Comparison of ENCODE assay signal across 11 cellular contexts in genomic region chr20:64109831-64110391, GRCh38. TPM values are rescaled to one million over a fixed set of nuclear protein-coding genes. Genes with fewer than 3 reads are reported as not detected.
DNase-seq lines count a peak whose midpoint lies in the region; ATAC-seq and TF ChIP-seq lines count a peak whose summit lies in the region.
"Had no signal": no experiment of that assay in that cellular context is flagged by ENCODE, and none has a peak within 500 bp of the region (broad histone marks: within the 10 kb centered on the region; RNA-seq: fewer than 3 reads in every experiment).

No MANE protein-coding gene starts in this region.

- H3K4me1 Mint-ChIP-seq in CD14-positive monocyte, result peaks cover 12% of the 10 kb centered on the region

- no peak overlapping the region for H3K4me3 Mint-ChIP-seq in CD14-positive monocyte
- H3K4me3 Mint-ChIP-seq: CD8-positive, alpha-beta T cell; nephron progenitor cell had no signal

- TF ChIP-seq CTCF in CD14-positive monocyte (IDR thresholded peaks at IDR 0.05) (no peak), omental fat pad (IDR thresholded peaks at IDR 0.05) (no peak)

- H3K36me3 Mint-ChIP-seq in CD14-positive monocyte, result no peaks in the 10 kb centered on the region
- H3K36me3 Mint-ChIP-seq: CD8-positive, alpha-beta T cell; IgD-negative memory B cell had no signal

- intact Hi-C loops in CD14-positive monocyte (cut with micrococcal nuclease), result no loop called here

- peak overlapping the region in 1 of 7 donors; percentile 33 for H3K27ac Mint-ChIP-seq in CD14-positive monocyte
- H3K27ac Mint-ChIP-seq: CD8-positive, alpha-beta T cell; IgD-negative memory B cell; nephron progenitor cell had no signal

- H3K27me3 Mint-ChIP-seq in CD14-positive monocyte (ENCODE audit: low read depth in 3 of 3), result peaks cover 10 to 24% (median 17%) of the 10 kb centered on the region in 3 donors
- H3K27me3 Mint-ChIP-seq: IgD-negative memory B cell had no signal

- ATAC-seq in omental fat pad (ENCODE audit: low FRiP score), result no peak
- ATAC-seq in SK-N-SH treated with all-trans-retinoic acid at 6 μM for 48 hours, result no peak
- no peak for ATAC-seq in GM19397 (IDR thresholded peaks at IDR 0.05; ENCODE audit: unreplicated experiment)
- ATAC-seq: CD8-positive, alpha-beta T cell had no signal

- peak; percentile 38 for DNase-seq in CD14-positive monocyte (ENCODE audit: low spot score)
- peak; percentile 15 for DNase-seq in RPMI8226
- DNase-seq in omental fat pad (ENCODE audit: low spot score), result peak; percentile 15
- DNase-seq: NCI-H1092, nephron progenitor cell had no signal

- no peaks in the 10 kb centered on the region for H3K9me3 Mint-ChIP-seq in CD14-positive monocyte
- H3K9me3 Mint-ChIP-seq: CD8-positive, alpha-beta T cell; IgD-negative memory B cell; nephron progenitor cell had no signal

TF ChIP-seq in SK-N-SH treated with all-trans-retinoic acid at 6 μM for 48 hours, 23 proteins besides CTCF, POLR2A, EP300 and RAD21:
- TF ChIP-seq ISL1 (CRISPR knock-in tag; IDR thresholded peaks at IDR 0.05), result no peak
- TF ChIP-seq ESRRG (CRISPR knock-in tag; IDR thresholded peaks at IDR 0.05), result no peak
- no peak for TF ChIP-seq GLIS3 (CRISPR knock-in tag; IDR thresholded peaks at IDR 0.05)
- TF ChIP-seq OSR1 (CRISPR knock-in tag; IDR thresholded peaks at IDR 0.05), result no peak
- no peak for TF ChIP-seq ZFP3 (CRISPR knock-in tag; IDR thresholded peaks at IDR 0.05)
- no peak for TF ChIP-seq PPARA (CRISPR knock-in tag; IDR thresholded peaks at IDR 0.05; ENCODE audit: borderline replicate concordance)
- TF ChIP-seq ZNF565 (CRISPR knock-in tag; conservative IDR thresholded peaks at IDR 0.05; ENCODE audit: low read depth), result no peak

RNA-seq across cellular contexts. Expression of gene NPBWR2, which starts 2.5 kb away (rescaled TPM):
- not detected for polyA plus RNA-seq in CD14-positive monocyte
- total RNA-seq in omental fat pad, result not detected
- total RNA-seq: CD8-positive, alpha-beta T cell; G401 had no signal
- polyA plus RNA-seq: esophagus, IgD-negative memory B cell had no signal

RNA-seq across cellular contexts. Expression of gene LKAAEAR1, which starts 25.7 kb away (rescaled TPM):
- under 1 TPM; 0.61 to 0.86 TPM for polyA plus RNA-seq in CD14-positive monocyte
- total RNA-seq in omental fat pad, result under 1 TPM in 1 of 4 donors, not detected in 3; 0.65 TPM
- total RNA-seq: G401 had no signal

RNA-seq across cellular contexts. Expression of gene OPRL1, which starts 30.0 kb away (rescaled TPM):
- polyA plus RNA-seq in CD14-positive monocyte, result 1 to 10 TPM; 7.0 to 8.8 TPM
- 1 to 10 TPM in 3 of 4 donors, under 1 TPM in 1; 0.96 to 4.4 (median 1.4) TPM for total RNA-seq in omental fat pad

RNA-seq across cellular contexts. Expression of gene RGS19, which starts 30.6 kb away (rescaled TPM):
- 100 to 1,000 TPM; 244 to 280 TPM for polyA plus RNA-seq in CD14-positive monocyte
- 10 to 100 TPM; 14.0 to 45.1 (median 29.3) TPM for total RNA-seq in omental fat pad

RNA-seq across cellular contexts. Expression of gene TCEA2, which starts 46.9 kb away (rescaled TPM):
- polyA plus RNA-seq in CD14-positive monocyte, result 10 to 100 TPM; 15.7 to 16.0 TPM
- 10 to 100 TPM; 20.5 to 34.8 (median 23.4) TPM for total RNA-seq in omental fat pad
